ENCODE assay signal across 32 cellular contexts in genomic region chr13:103403814-103404213, GRCh38.
"Had no signal": no experiment of that assay in that cellular context is flagged by ENCODE, and none has a peak within 500 bp of the region (broad histone marks: within the 10 kb centered on the region; RNA-seq: fewer than 3 reads in every experiment).

No MANE protein-coding gene starts in this region.

- H3K27me3 ChIP-seq: ascending aorta, cardiac muscle cell had no signal

- H3K4me3 Mint-ChIP-seq: activated CD8-positive, alpha-beta T cell treated with anti-CD3 and anti-CD28 coated beads for 36 hours; activated naive CD8-positive, alpha-beta T cell treated with anti-CD3 and anti-CD28 coated beads for 36 hours; activated T-cell treated with anti-CD3 and anti-CD28 coated beads, Interleukin-2, amount 50 U/mL, for 72 hours; activated T-helper 17 cell treated with anti-CD3 and anti-CD28 coated beads, Interleukin-2, amount 50 U/mL, for 72 hours had no signal

- H3K9me3 Mint-ChIP-seq: activated CD8-positive, alpha-beta T cell treated with anti-CD3 and anti-CD28 coated beads for 36 hours; activated naive CD8-positive, alpha-beta T cell treated with anti-CD3 and anti-CD28 coated beads for 36 hours; activated T-helper 17 cell treated with anti-CD3 and anti-CD28 coated beads, Interleukin-2, amount 50 U/mL, for 72 hours had no signal

- H3K4me2 ChIP-seq: KMS-11 had no signal

- H3K27me3 Mint-ChIP-seq: activated CD8-positive, alpha-beta T cell treated with anti-CD3 and anti-CD28 coated beads for 36 hours; activated naive CD8-positive, alpha-beta T cell treated with anti-CD3 and anti-CD28 coated beads for 36 hours; activated T-helper 17 cell treated with anti-CD3 and anti-CD28 coated beads, Interleukin-2, amount 50 U/mL, for 72 hours had no signal

- H3K4me3 ChIP-seq: ascending aorta, cardiac muscle cell had no signal

- H3K36me3 Mint-ChIP-seq: activated naive CD8-positive, alpha-beta T cell treated with anti-CD3 and anti-CD28 coated beads for 36 hours had no signal

- H3K4me1 Mint-ChIP-seq: activated naive CD8-positive, alpha-beta T cell treated with anti-CD3 and anti-CD28 coated beads for 36 hours; activated T-helper 17 cell treated with anti-CD3 and anti-CD28 coated beads, Interleukin-2, amount 50 U/mL, for 72 hours had no signal

- DNase-seq: activated CD4-positive, alpha-beta T cell treated with anti-CD3 and anti-CD28 coated beads for 1 hour; activated CD4-positive, alpha-beta T cell treated with anti-CD3 and anti-CD28 coated beads for 48 hours; activated CD4-positive, CD25-positive, alpha-beta regulatory T cell; activated CD8-positive, alpha-beta T cell treated with anti-CD3 and anti-CD28 coated beads for 36 hours; activated effector memory CD4-positive, alpha-beta T cell treated with anti-CD3 and anti-CD28 coated beads, Interleukin-2, amount 50 U/mL, for 16 hours; activated naive CD4-positive, alpha-beta T cell; activated naive CD4-positive, alpha-beta T cell treated with anti-CD3 and anti-CD28 coated beads, Interleukin-2, amount 50 U/mL, for 16 hours; activated naive CD8-positive, alpha-beta T cell treated with anti-CD3 and anti-CD28 coated beads for 36 hours; activated T-cell treated with anti-CD3 and anti-CD28 coated beads, Interleukin-2, amount 50 U/mL, for 1 hour; activated T-cell treated with anti-CD3 and anti-CD28 coated beads, Interleukin-2, amount 50 U/mL, for 72 hours; amniotic stem cell; MM.1S; MV-4-11; NCI-H1092; NCI-H1694; NCI-H1930; NCI-H2081 treated with DMSO at 0.1 percent for 48 hours; NCI-H2227 treated with DMSO at 0.1 percent for 48 hours; NCI-H446; NCI-H510A treated with DMSO at 0.1 percent for 48 hours; NCI-H526 treated with DMSO at 0.1 percent for 48 hours; NK-92 treated with Interleukin-12 subunit alpha and Interleukin-12 subunit beta, amount 100 ng/mL, for 24 hours; Right ventricle myocardium superior; SW 1271; T-helper 1 cell; T-helper 2 cell; T-helper 9 cell had no signal

- ATAC-seq: activated CD8-positive, alpha-beta T cell treated with anti-CD3 and anti-CD28 coated beads for 36 hours; activated T-cell treated with anti-CD3 and anti-CD28 coated beads, Interleukin-2, amount 50 U/mL, for 72 hours; activated T-helper 17 cell treated with anti-CD3 and anti-CD28 coated beads, Interleukin-2, amount 50 U/mL, for 72 hours had no signal

- H3K9ac ChIP-seq: KMS-11 had no signal

- H3K9me3 ChIP-seq: ascending aorta had no signal

- H3K36me3 ChIP-seq: ascending aorta, cardiac muscle cell had no signal

- H3K27ac ChIP-seq: ascending aorta, cardiac muscle cell, KMS-11, VCaP had no signal

- H3K4me1 ChIP-seq: ascending aorta had no signal

- H3K27ac Mint-ChIP-seq: activated CD8-positive, alpha-beta T cell treated with anti-CD3 and anti-CD28 coated beads for 36 hours; activated naive CD8-positive, alpha-beta T cell treated with anti-CD3 and anti-CD28 coated beads for 36 hours; activated T-cell treated with anti-CD3 and anti-CD28 coated beads, Interleukin-2, amount 50 U/mL, for 72 hours; activated T-helper 17 cell treated with anti-CD3 and anti-CD28 coated beads, Interleukin-2, amount 50 U/mL, for 72 hours had no signal
